In the genomic region with DNA sequence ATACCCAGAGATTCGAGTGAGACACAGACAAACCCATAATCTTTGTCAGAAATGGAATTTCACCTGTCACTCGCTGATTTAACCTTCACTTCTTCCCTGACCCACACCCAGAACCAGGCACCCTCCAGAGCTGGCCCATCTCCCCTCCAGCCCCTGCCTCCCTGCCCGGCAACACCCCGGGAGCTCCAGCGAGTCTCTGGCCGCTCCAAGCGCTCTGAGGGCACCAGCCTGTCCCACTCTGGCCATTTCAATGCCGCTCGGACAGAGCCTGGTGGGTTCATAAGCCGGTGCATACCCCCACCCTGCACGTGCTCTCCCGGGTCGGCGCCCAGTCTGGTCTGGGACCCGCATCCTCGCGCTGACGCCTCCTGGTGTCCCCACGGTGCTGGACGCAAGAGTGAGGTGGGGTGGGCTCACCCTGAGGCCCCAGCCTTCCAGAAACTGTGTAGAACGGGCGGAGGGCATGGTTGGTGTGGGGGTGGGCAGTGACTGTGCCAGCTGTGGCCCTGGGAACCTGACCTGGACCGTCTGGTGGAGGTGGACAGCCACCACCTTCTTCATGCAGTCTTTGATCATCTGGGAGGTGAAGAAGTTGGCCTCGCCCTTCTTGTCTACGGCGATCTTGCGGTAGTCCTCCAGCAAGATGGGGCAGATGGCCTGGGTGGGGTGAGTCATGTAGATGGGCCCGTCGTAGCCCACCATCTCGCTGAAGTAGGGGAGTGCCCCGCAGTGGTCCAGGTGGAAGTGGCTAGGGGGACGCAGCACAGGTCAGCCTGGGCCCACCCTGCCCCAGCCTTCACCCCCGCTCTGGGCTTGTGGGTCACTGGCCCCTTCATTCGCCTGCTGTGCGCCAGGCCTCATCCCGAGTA, we compare ENCODE assay signal across 15 cellular contexts. TPM values are rescaled to one million over a fixed set of nuclear protein-coding genes. Genes with fewer than 3 reads are reported as not detected.
DNase-seq lines count a peak whose midpoint lies in the region; ATAC-seq, FAIRE-seq and TF ChIP-seq lines count a peak whose summit lies in the region.
"Had no signal": no experiment of that assay in that cellular context is flagged by ENCODE, and none has a peak within 500 bp of the region (broad histone marks: within the 10 kb centered on the region; RNA-seq: fewer than 3 reads in every experiment).

No MANE protein-coding gene starts in this region.

- WGBS in HepG2 (ENCODE audit: low lambda C conversion rate) = 93% methylated on average over 33 of the region's 36 CpGs
- 83% methylated on average over 8 of the region's 36 CpGs for WGBS in right lobe of liver (ENCODE audit: insufficient coverage, low coverage, low lambda C conversion rate, missing lambda C conversion rate)

- DNase-seq in HepG2 (ENCODE audit: low spot score) = no peak
- DNase-seq in right lobe of liver = no peak
- DNase-seq in dorsolateral prefrontal cortex = no peak
- DNase-seq in osteoblast (ENCODE audit: insufficient read length, low spot score, missing footprints) = no peak
- no peak for DNase-seq in iPS-NIHi11 (ENCODE audit: low spot score)
- DNase-seq in kidney glomerular epithelial cell (lab: John Stamatoyannopoulos, UW) = no peak
- no peak for DNase-seq in NCI-H2081 treated with DMSO at 0.1 percent for 48 hours (lab: John Stamatoyannopoulos, UW)
- DNase-seq: activated CD4-positive, CD25-positive, alpha-beta regulatory T cell treated with anti-CD3 and anti-CD28 coated beads, Interleukin-2, amount 50 U/mL, for 72 hours; AML-193; naive thymus-derived CD4-positive, alpha-beta T cell; NCI-H748 treated with DMSO at 0.1 percent for 48 hours had no signal

- H3K4me1 ChIP-seq in HepG2 (ENCODE audit: insufficient read depth, low read length) (peaks cover 17% of the 10 kb centered on the region), right lobe of liver (peaks cover 0 to 22% (median 0%) of the 10 kb centered on the region in 4 donors), osteoblast (ENCODE audit: insufficient read depth, low read length) (peaks cover 10% of the 10 kb centered on the region)

- no peaks in the 10 kb centered on the region for H3K27me3 ChIP-seq in HepG2 (ENCODE audit: control insufficient read depth in 1 of 2, insufficient read depth in 2 of 2, low read length in 2 of 2)
- no peaks in the 10 kb centered on the region for H3K27me3 ChIP-seq in right lobe of liver
- H3K27me3 ChIP-seq in dorsolateral prefrontal cortex = no peaks in the 10 kb centered on the region
- H3K27me3 ChIP-seq in osteoblast (ENCODE audit: insufficient read depth, low read length) = no peaks in the 10 kb centered on the region

- FAIRE-seq in HepG2 (lab: Jason Lieb, UNC) = no peak
- FAIRE-seq: urothelium cell line had no signal

- H4K20me1 ChIP-seq in HepG2 (ENCODE audit: insufficient read depth, low read length) = peaks cover 10% of the 10 kb centered on the region; the same call in 1 of the 2 replicates
- H4K20me1 ChIP-seq in osteoblast (ENCODE audit: insufficient read depth, low read length) = peaks cover 41% of the 10 kb centered on the region

- TF ChIP-seq CTCF in HepG2 (CRISPR knock-in tag; IDR thresholded peaks at IDR 0.05) (no peak), right lobe of liver (IDR thresholded peaks at IDR 0.05) (no peak), dorsolateral prefrontal cortex (IDR thresholded peaks at IDR 0.05 in 54 of 56, conservative IDR thresholded peaks at IDR 0.05 in 2 of 56; ENCODE audit: low read depth in 1 of 56, partially characterized antibody in 56 of 56) (no peak), osteoblast (IDR thresholded peaks at IDR 0.05; ENCODE audit: extremely low read depth, low read depth, low read length) (no peak)

- H2AFZ ChIP-seq in HepG2 (ENCODE audit: low read length) = no peak overlapping the region
- H2AFZ ChIP-seq in osteoblast (ENCODE audit: low read length) = no peak overlapping the region

- H3K27ac ChIP-seq in HepG2 (ENCODE audit: extremely low read length, insufficient read depth, low read length) = no peak overlapping the region
- no peak overlapping the region for H3K27ac ChIP-seq in right lobe of liver
- H3K27ac ChIP-seq in dorsolateral prefrontal cortex = peak overlapping the region in 47 of 59 donors; percentile 6 to 83 (median 58)
- peak overlapping the region; percentile 78 for H3K27ac ChIP-seq in osteoblast (ENCODE audit: low read depth, low read length)

- H3K9me3 ChIP-seq in HepG2 (ENCODE audit: low read length) (no peaks in the 10 kb centered on the region), right lobe of liver (no peaks in the 10 kb centered on the region), osteoblast (ENCODE audit: low read depth, low read length) (no peaks in the 10 kb centered on the region)

- TF ChIP-seq EP300 in HepG2 (IDR thresholded peaks at IDR 0.05; ENCODE audit: low read depth in 2 of 2, low read length in 2 of 2) (no peak), HepG2 (CRISPR knock-in tag; IDR thresholded peaks at IDR 0.05; ENCODE audit: borderline replicate concordance) (no peak)

- H3K79me2 ChIP-seq in HepG2 (ENCODE audit: insufficient read depth, low read length) = peaks cover 35% of the 10 kb centered on the region
- peaks cover 73% of the 10 kb centered on the region for H3K79me2 ChIP-seq in osteoblast (ENCODE audit: insufficient read depth, low read length)

- H3K9ac ChIP-seq in HepG2 (ENCODE audit: insufficient read depth, low read depth, low read length) = no peak overlapping the region

- no peak for TF ChIP-seq POLR2A in HepG2 (IDR thresholded peaks at IDR 0.05; ENCODE audit: insufficient read depth in 1 of 2, low read depth in 2 of 2, low read length in 2 of 2)
- TF ChIP-seq POLR2A in right lobe of liver (IDR thresholded peaks at IDR 0.05) = no peak

- intact Hi-C loops in HepG2 (cut with micrococcal nuclease; ENCODE audit: unreplicated experiment) (no loop called here), right lobe of liver (cut with DNase I) (no loop called here), dorsolateral prefrontal cortex (cut with DNase I) (no loop called here)

- CTCF ChIA-PET in HepG2 (lab: Yijun Ruan, JAX; ENCODE audit: low intra/inter-chr PET ratio, low total read pairs) = no interaction called here

- POLR2A ChIA-PET in HepG2 (lab: Yijun Ruan, JAX) = interaction anchor here (1.7 kb wide), 1 partner anchor 14 kb away, joined by 3 read pairs; no protein-coding TSS in a partner anchor

- H3K36me3 ChIP-seq in HepG2 (replicated peaks in 1 of 2; ENCODE audit: control insufficient read depth in 1 of 2, insufficient read depth in 2 of 2, low read length in 2 of 2) = peaks cover 13 to 42% of the 10 kb centered on the region in 2 experiments; a peak in 4 of 5 replicates
- peaks cover 0 to 15% (median 9%) of the 10 kb centered on the region in 4 donors for H3K36me3 ChIP-seq in right lobe of liver
- peaks cover 31% of the 10 kb centered on the region for H3K36me3 ChIP-seq in osteoblast (ENCODE audit: insufficient read depth, low read length)

- in situ Hi-C loops in HepG2 (cut with HindIII; ENCODE audit: extremely low pct_ligation_motif_present, low pct_unique_long_range_greater_than_20kb) = no loop called here

- no peak for ATAC-seq in HepG2
- ATAC-seq in right lobe of liver = no peak
- no peak for ATAC-seq in GM18858 (IDR thresholded peaks at IDR 0.05; ENCODE audit: unreplicated experiment)
- ATAC-seq: activated T-helper 17 cell treated with anti-CD3 and anti-CD28 coated beads, Interleukin-2, amount 50 U/mL, for 72 hours; naive thymus-derived CD4-positive, alpha-beta T cell had no signal

- H3K4me3 ChIP-seq in HepG2 (replicated peaks in 1 of 3; ENCODE audit: insufficient read depth in 1 of 3, low read depth in 2 of 3, low read length in 3 of 3) (no peak overlapping the region), right lobe of liver (no peak overlapping the region), dorsolateral prefrontal cortex (no peak overlapping the region), osteoblast (ENCODE audit: insufficient read depth, low read length) (no peak overlapping the region)
- H3K4me3 ChIP-seq: SK-N-MC had no signal

- no peak for TF ChIP-seq RAD21 in HepG2 (CRISPR knock-in tag; IDR thresholded peaks at IDR 0.05)

- BruUV-seq in HepG2 (replicated peaks; lab: Mats Ljungman, UMichigan) = no TSS peak

- no peak overlapping the region for H3K4me2 ChIP-seq in HepG2 (ENCODE audit: low read depth, low read length)
- H3K4me2 ChIP-seq in osteoblast (ENCODE audit: insufficient read depth, low read length) = no peak overlapping the region

RNA-seq across cellular contexts. Expression of a gene that starts 5.4 kb away (rescaled TPM):
- total RNA-seq in HepG2 (2016; rRNA removed; fragmentation: Illumina TruSeq; extraction: Trizol) (46.4 and 52.8 TPM in 2 replicates), right lobe of liver (10 to 100 TPM; 35.1 to 52.4 (median 43.5) TPM), dorsolateral prefrontal cortex (100 to 1,000 TPM in 109 of 120 experiments, 10 to 100 TPM in 11; 87.2 to 200 (median 130) TPM), osteoblast (53.3 and 59.7 TPM in 2 replicates)
- 23.1 and 23.4 TPM in 2 replicates for total RNA-seq in HepG2 (2016; cell fraction: cytosol; rRNA removed; fragmentation: Illumina TruSeq; extraction: Trizol; ENCODE audit: low read depth)
- total RNA-seq in HepG2 (2016; cell fraction: insoluble cytoplasmic fraction; rRNA removed; fragmentation: Illumina TruSeq; extraction: Trizol) = 37.6 and 53.6 TPM in 2 replicates
- 22.1 and 22.9 TPM in 2 replicates for total RNA-seq in HepG2 (2016; cell fraction: membrane; rRNA removed; fragmentation: Illumina TruSeq; extraction: Trizol)
- 43.7 and 54.4 TPM in 2 replicates for total RNA-seq in HepG2 (2016; cell fraction: nucleus; rRNA removed; fragmentation: Illumina TruSeq; extraction: Trizol)
- polyA plus RNA-seq in HepG2 (2011; rRNA removed) = 94.8 and 104 TPM in 2 replicates
- 80.0 and 107 TPM in 2 replicates for polyA plus RNA-seq in HepG2 (2011; cell fraction: cytosol; rRNA removed)
- polyA plus RNA-seq in HepG2 (2011; cell fraction: nucleus; rRNA removed) = 412 and 553 TPM in 2 replicates
- polyA plus RNA-seq in HepG2 (2012) = 69.0 and 86.1 TPM in 2 replicates
- polyA plus RNA-seq in HepG2 (2016; cell fraction: cytosol; fragmentation: Illumina TruSeq; extraction: Trizol; ENCODE audit: low read depth) = 11.0 and 11.1 TPM in 2 replicates
- 38.3 and 53.4 TPM in 2 replicates for polyA plus RNA-seq in HepG2 (2016; cell fraction: insoluble cytoplasmic fraction; fragmentation: Illumina TruSeq; extraction: Trizol; ENCODE audit: low read depth)
- polyA plus RNA-seq in HepG2 (2016; cell fraction: membrane; fragmentation: Illumina TruSeq; extraction: Trizol; ENCODE audit: low read depth) = 14.8 and 15.0 TPM in 2 replicates
- polyA plus RNA-seq in HepG2 (2016; cell fraction: nucleus; fragmentation: Illumina TruSeq; extraction: Trizol; ENCODE audit: insufficient read depth, low read depth) = 173 and 181 TPM in 2 replicates
- polyA minus RNA-seq in HepG2 (2011; rRNA and poly(A)+ RNA removed; ENCODE audit: low replicate concordance) = 120 and 176 TPM in 2 replicates
- 37.5 and 38.1 TPM in 2 replicates for polyA minus RNA-seq in HepG2 (2011; cell fraction: cytosol; rRNA and poly(A)+ RNA removed)
- polyA minus RNA-seq in HepG2 (2011; cell fraction: nucleus; rRNA and poly(A)+ RNA removed) = 64.4 and 69.0 TPM in 2 replicates

RNA-seq across cellular contexts. Expression of a gene that starts 5.6 kb away (rescaled TPM):
- total RNA-seq in HepG2 (2016; rRNA removed; fragmentation: Illumina TruSeq; extraction: Trizol) (7.2 and 9.3 TPM in 2 replicates), right lobe of liver (10 to 100 TPM; 26.9 to 57.7 (median 33.1) TPM), dorsolateral prefrontal cortex (10 to 100 TPM; 16.2 to 34.2 (median 22.5) TPM), osteoblast (12.7 and 13.8 TPM in 2 replicates)
- 6.9 and 8.7 TPM in 2 replicates for total RNA-seq in HepG2 (2016; cell fraction: cytosol; rRNA removed; fragmentation: Illumina TruSeq; extraction: Trizol; ENCODE audit: low read depth)
- 6.2 and 9.8 TPM in 2 replicates for total RNA-seq in HepG2 (2016; cell fraction: insoluble cytoplasmic fraction; rRNA removed; fragmentation: Illumina TruSeq; extraction: Trizol)
- 15.1 and 19.3 TPM in 2 replicates for total RNA-seq in HepG2 (2016; cell fraction: membrane; rRNA removed; fragmentation: Illumina TruSeq; extraction: Trizol)
- total RNA-seq in HepG2 (2016; cell fraction: nucleus; rRNA removed; fragmentation: Illumina TruSeq; extraction: Trizol) = 7.2 and 8.0 TPM in 2 replicates
- polyA plus RNA-seq in HepG2 (2011; rRNA removed) = 5.5 and 8.0 TPM in 2 replicates
- 7.7 and 13.2 TPM in 2 replicates for polyA plus RNA-seq in HepG2 (2011; cell fraction: cytosol; rRNA removed)
- polyA plus RNA-seq in HepG2 (2011; cell fraction: nucleus; rRNA removed) = 11.5 and 12.6 TPM in 2 replicates
- 7.1 and 9.6 TPM in 2 replicates for polyA plus RNA-seq in HepG2 (2012)
- polyA plus RNA-seq in HepG2 (2016; cell fraction: cytosol; fragmentation: Illumina TruSeq; extraction: Trizol; ENCODE audit: low read depth) = 12.5 and 15.0 TPM in 2 replicates
- 13.9 and 15.2 TPM in 2 replicates for polyA plus RNA-seq in HepG2 (2016; cell fraction: insoluble cytoplasmic fraction; fragmentation: Illumina TruSeq; extraction: Trizol; ENCODE audit: low read depth)
- 23.5 and 26.0 TPM in 2 replicates for polyA plus RNA-seq in HepG2 (2016; cell fraction: membrane; fragmentation: Illumina TruSeq; extraction: Trizol; ENCODE audit: low read depth)
- 16.7 and 16.9 TPM in 2 replicates for polyA plus RNA-seq in HepG2 (2016; cell fraction: nucleus; fragmentation: Illumina TruSeq; extraction: Trizol; ENCODE audit: insufficient read depth, low read depth)
- 9.3 and 18.2 TPM in 2 replicates for polyA minus RNA-seq in HepG2 (2011; rRNA and poly(A)+ RNA removed; ENCODE audit: low replicate concordance)
- polyA minus RNA-seq in HepG2 (2011; cell fraction: cytosol; rRNA and poly(A)+ RNA removed) = 13.4 and 15.4 TPM in 2 replicates
- 9.8 and 11.6 TPM in 2 replicates for polyA minus RNA-seq in HepG2 (2011; cell fraction: nucleus; rRNA and poly(A)+ RNA removed)

RNA-seq across cellular contexts. Expression of a gene that starts 10.6 kb away (rescaled TPM):
- 21.7 and 22.2 TPM in 2 replicates for total RNA-seq in HepG2 (2016; rRNA removed; fragmentation: Illumina TruSeq; extraction: Trizol)
- 24.8 and 28.1 TPM in 2 replicates for total RNA-seq in HepG2 (2016; cell fraction: cytosol; rRNA removed; fragmentation: Illumina TruSeq; extraction: Trizol; ENCODE audit: low read depth)
- 20.1 and 22.6 TPM in 2 replicates for total RNA-seq in HepG2 (2016; cell fraction: insoluble cytoplasmic fraction; rRNA removed; fragmentation: Illumina TruSeq; extraction: Trizol)
- 31.7 and 36.4 TPM in 2 replicates for total RNA-seq in HepG2 (2016; cell fraction: membrane; rRNA removed; fragmentation: Illumina TruSeq; extraction: Trizol)
- 11.4 and 12.3 TPM in 2 replicates for total RNA-seq in HepG2 (2016; cell fraction: nucleus; rRNA removed; fragmentation: Illumina TruSeq; extraction: Trizol)
- polyA plus RNA-seq in HepG2 (2011; rRNA removed) = 8.3 and 9.8 TPM in 2 replicates
- polyA plus RNA-seq in HepG2 (2011; cell fraction: cytosol; rRNA removed) = 7.8 and 16.6 TPM in 2 replicates
- polyA plus RNA-seq in HepG2 (2011; cell fraction: nucleus; rRNA removed) = 25.8 and 26.1 TPM in 2 replicates
- polyA plus RNA-seq in HepG2 (2012) = 3.8 and 6.3 TPM in 2 replicates
- polyA plus RNA-seq in HepG2 (2016; cell fraction: cytosol; fragmentation: Illumina TruSeq; extraction: Trizol; ENCODE audit: low read depth) = 31.1 and 33.4 TPM in 2 replicates
- 23.1 and 24.5 TPM in 2 replicates for polyA plus RNA-seq in HepG2 (2016; cell fraction: insoluble cytoplasmic fraction; fragmentation: Illumina TruSeq; extraction: Trizol; ENCODE audit: low read depth)
- polyA plus RNA-seq in HepG2 (2016; cell fraction: membrane; fragmentation: Illumina TruSeq; extraction: Trizol; ENCODE audit: low read depth) = 29.1 and 32.2 TPM in 2 replicates
- 20.2 and 22.1 TPM in 2 replicates for polyA plus RNA-seq in HepG2 (2016; cell fraction: nucleus; fragmentation: Illumina TruSeq; extraction: Trizol; ENCODE audit: insufficient read depth, low read depth)
- 13.5 and 21.4 TPM in 2 replicates for polyA minus RNA-seq in HepG2 (2011; rRNA and poly(A)+ RNA removed; ENCODE audit: low replicate concordance)
- polyA minus RNA-seq in HepG2 (2011; cell fraction: cytosol; rRNA and poly(A)+ RNA removed) = 5.6 and 5.9 TPM in 2 replicates
- 6.5 and 9.0 TPM in 2 replicates for polyA minus RNA-seq in HepG2 (2011; cell fraction: nucleus; rRNA and poly(A)+ RNA removed)
- 10 to 100 TPM in 2 of 6 experiments, 1 to 10 TPM in 4; 5.6 to 21.6 (median 8.4) TPM for total RNA-seq in right lobe of liver
- 10 to 100 TPM in 118 of 120 experiments, 1 to 10 TPM in 2; 9.1 to 22.8 (median 14.0) TPM for total RNA-seq in dorsolateral prefrontal cortex
- 19.4 and 29.3 TPM in 2 replicates for total RNA-seq in osteoblast

RNA-seq across cellular contexts. Expression of a gene that starts 11.3 kb away (rescaled TPM):
- total RNA-seq in HepG2 (2016; rRNA removed; fragmentation: Illumina TruSeq; extraction: Trizol) = 16.4 and 29.4 TPM in 2 replicates
- total RNA-seq in HepG2 (2016; cell fraction: cytosol; rRNA removed; fragmentation: Illumina TruSeq; extraction: Trizol; ENCODE audit: low read depth) = 10.4 and 10.9 TPM in 2 replicates
- 13.5 and 33.2 TPM in 2 replicates for total RNA-seq in HepG2 (2016; cell fraction: insoluble cytoplasmic fraction; rRNA removed; fragmentation: Illumina TruSeq; extraction: Trizol)
- 10.5 and 11.3 TPM in 2 replicates for total RNA-seq in HepG2 (2016; cell fraction: membrane; rRNA removed; fragmentation: Illumina TruSeq; extraction: Trizol)
- total RNA-seq in HepG2 (2016; cell fraction: nucleus; rRNA removed; fragmentation: Illumina TruSeq; extraction: Trizol) = 35.1 and 37.0 TPM in 2 replicates
- 50.8 and 56.3 TPM in 2 replicates for polyA plus RNA-seq in HepG2 (2011; rRNA removed)
- 13.0 and 18.3 TPM in 2 replicates for polyA plus RNA-seq in HepG2 (2011; cell fraction: cytosol; rRNA removed)
- polyA plus RNA-seq in HepG2 (2011; cell fraction: nucleus; rRNA removed) = 917 and 1,082 TPM in 2 replicates
- 32.6 and 50.5 TPM in 2 replicates for polyA plus RNA-seq in HepG2 (2012)
- polyA plus RNA-seq in HepG2 (2016; cell fraction: cytosol; fragmentation: Illumina TruSeq; extraction: Trizol; ENCODE audit: low read depth) = 2.3 and 2.4 TPM in 2 replicates
- polyA plus RNA-seq in HepG2 (2016; cell fraction: insoluble cytoplasmic fraction; fragmentation: Illumina TruSeq; extraction: Trizol; ENCODE audit: low read depth) = 11.7 and 14.4 TPM in 2 replicates
- 6.7 and 8.0 TPM in 2 replicates for polyA plus RNA-seq in HepG2 (2016; cell fraction: membrane; fragmentation: Illumina TruSeq; extraction: Trizol; ENCODE audit: low read depth)
- 144 and 162 TPM in 2 replicates for polyA plus RNA-seq in HepG2 (2016; cell fraction: nucleus; fragmentation: Illumina TruSeq; extraction: Trizol; ENCODE audit: insufficient read depth, low read depth)
- polyA minus RNA-seq in HepG2 (2011; rRNA and poly(A)+ RNA removed; ENCODE audit: low replicate concordance) = 19.2 and 70.6 TPM in 2 replicates
- polyA minus RNA-seq in HepG2 (2011; cell fraction: cytosol; rRNA and poly(A)+ RNA removed) = 16.2 and 18.0 TPM in 2 replicates
- polyA minus RNA-seq in HepG2 (2011; cell fraction: nucleus; rRNA and poly(A)+ RNA removed) = 47.0 and 52.1 TPM in 2 replicates
- 10 to 100 TPM; 20.1 to 28.0 (median 22.0) TPM for total RNA-seq in right lobe of liver
- total RNA-seq in dorsolateral prefrontal cortex = 100 to 1,000 TPM in 119 of 120 experiments, 10 to 100 TPM in 1; 92.3 to 273 (median 164) TPM
- 31.2 and 46.7 TPM in 2 replicates for total RNA-seq in osteoblast

RNA-seq across cellular contexts. Expression of a gene that starts 12.1 kb away (rescaled TPM):
- total RNA-seq in HepG2 (2016; rRNA removed; fragmentation: Illumina TruSeq; extraction: Trizol) (0.15 TPM in 1 of 2 replicates, not detected in the other), right lobe of liver (1 to 10 TPM in 2 of 6 experiments, under 1 TPM in 4; 0.10 to 2.7 (median 0.33) TPM), dorsolateral prefrontal cortex (1 to 10 TPM in 6 of 120 experiments, under 1 TPM in 108, not detected in 6; 0.11 to 1.7 (median 0.38) TPM), osteoblast (under 0.01 TPM in 2 replicates)
- not detected in 2 replicates for total RNA-seq in HepG2 (2016; cell fraction: cytosol; rRNA removed; fragmentation: Illumina TruSeq; extraction: Trizol; ENCODE audit: low read depth)
- 0.13 TPM in 1 of 2 replicates, not detected in the other for total RNA-seq in HepG2 (2016; cell fraction: insoluble cytoplasmic fraction; rRNA removed; fragmentation: Illumina TruSeq; extraction: Trizol)
- not detected in 2 replicates for total RNA-seq in HepG2 (2016; cell fraction: membrane; rRNA removed; fragmentation: Illumina TruSeq; extraction: Trizol)
- total RNA-seq in HepG2 (2016; cell fraction: nucleus; rRNA removed; fragmentation: Illumina TruSeq; extraction: Trizol) = 0.12 and 0.25 TPM in 2 replicates
- polyA plus RNA-seq in HepG2 (2011; rRNA removed) = 0.13 and 0.20 TPM in 2 replicates
- polyA plus RNA-seq in HepG2 (2011; cell fraction: cytosol; rRNA removed) = 0.13 and 0.21 TPM in 2 replicates
- polyA plus RNA-seq in HepG2 (2011; cell fraction: nucleus; rRNA removed) = 1.5 and 2.4 TPM in 2 replicates
- 0.17 TPM in 2 replicates for polyA plus RNA-seq in HepG2 (2012)
- polyA plus RNA-seq in HepG2 (2016; cell fraction: cytosol; fragmentation: Illumina TruSeq; extraction: Trizol; ENCODE audit: low read depth) = not detected in 2 replicates
- not detected in 2 replicates for polyA plus RNA-seq in HepG2 (2016; cell fraction: insoluble cytoplasmic fraction; fragmentation: Illumina TruSeq; extraction: Trizol; ENCODE audit: low read depth)
- 0.07 TPM in 1 of 2 replicates, not detected in the other for polyA plus RNA-seq in HepG2 (2016; cell fraction: membrane; fragmentation: Illumina TruSeq; extraction: Trizol; ENCODE audit: low read depth)
- polyA plus RNA-seq in HepG2 (2016; cell fraction: nucleus; fragmentation: Illumina TruSeq; extraction: Trizol; ENCODE audit: insufficient read depth, low read depth) = 0.25 and 0.30 TPM in 2 replicates
- 1.2 TPM in 2 replicates for polyA minus RNA-seq in HepG2 (2011; rRNA and poly(A)+ RNA removed; ENCODE audit: low replicate concordance)
- 0.20 and 0.26 TPM in 2 replicates for polyA minus RNA-seq in HepG2 (2011; cell fraction: cytosol; rRNA and poly(A)+ RNA removed)
- polyA minus RNA-seq in HepG2 (2011; cell fraction: nucleus; rRNA and poly(A)+ RNA removed) = 0.64 and 0.75 TPM in 2 replicates

Comparison
In these comparisons a context has a peak if more than half of its experiments do, and no peak if none do; other contexts are left out.
1. H3K27ac ChIP-seq: peak in dorsolateral prefrontal cortex (47 of 59) and osteoblast (single experiment); none in HepG2 (single experiment) and right lobe of liver (0 of 3).